Comparison of ENCODE assay signal across 3 cellular contexts in the genomic region with DNA sequence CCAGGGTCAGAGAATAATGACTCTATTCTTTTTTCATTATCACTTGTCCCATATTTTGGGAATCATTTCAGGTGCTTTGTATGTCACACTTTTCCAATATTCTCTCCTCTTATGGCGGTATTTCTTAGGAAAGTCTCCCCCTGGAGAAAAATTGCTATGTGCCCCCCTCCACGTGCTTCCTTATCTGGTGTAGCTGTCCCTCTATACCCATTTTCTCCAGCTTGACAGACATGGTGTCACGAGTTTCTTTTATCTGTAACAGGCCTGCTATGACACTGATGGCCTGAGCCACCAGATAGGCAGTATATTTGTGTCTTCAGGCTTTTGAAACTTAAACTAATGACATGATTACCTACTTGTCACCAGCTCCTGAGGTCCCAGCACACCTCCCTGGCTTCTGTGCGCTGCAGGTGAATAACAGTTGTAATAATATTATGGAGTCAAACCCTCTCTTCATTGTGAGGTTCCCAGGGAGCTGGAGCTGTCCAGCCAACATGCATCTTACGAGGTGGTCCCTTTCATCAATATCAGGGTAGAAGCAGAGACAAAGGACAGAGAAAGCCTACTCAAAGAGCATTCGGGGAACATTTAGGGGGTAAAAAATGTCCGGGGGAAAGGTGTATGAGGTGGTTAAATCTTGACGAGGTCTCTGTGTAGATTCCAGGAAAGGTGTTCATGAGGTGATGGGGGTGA.
A peak's percentile ranks its signal among the peaks of the same experiment; 100 is the strongest.
TF ChIP-seq lines count a peak whose summit lies in the region.

No MANE protein-coding gene starts in this region.

TF ChIP-seq in SK-N-SH, 30 proteins besides CTCF, POLR2A, EP300 and RAD21:
- TF ChIP-seq, protein P1, sequence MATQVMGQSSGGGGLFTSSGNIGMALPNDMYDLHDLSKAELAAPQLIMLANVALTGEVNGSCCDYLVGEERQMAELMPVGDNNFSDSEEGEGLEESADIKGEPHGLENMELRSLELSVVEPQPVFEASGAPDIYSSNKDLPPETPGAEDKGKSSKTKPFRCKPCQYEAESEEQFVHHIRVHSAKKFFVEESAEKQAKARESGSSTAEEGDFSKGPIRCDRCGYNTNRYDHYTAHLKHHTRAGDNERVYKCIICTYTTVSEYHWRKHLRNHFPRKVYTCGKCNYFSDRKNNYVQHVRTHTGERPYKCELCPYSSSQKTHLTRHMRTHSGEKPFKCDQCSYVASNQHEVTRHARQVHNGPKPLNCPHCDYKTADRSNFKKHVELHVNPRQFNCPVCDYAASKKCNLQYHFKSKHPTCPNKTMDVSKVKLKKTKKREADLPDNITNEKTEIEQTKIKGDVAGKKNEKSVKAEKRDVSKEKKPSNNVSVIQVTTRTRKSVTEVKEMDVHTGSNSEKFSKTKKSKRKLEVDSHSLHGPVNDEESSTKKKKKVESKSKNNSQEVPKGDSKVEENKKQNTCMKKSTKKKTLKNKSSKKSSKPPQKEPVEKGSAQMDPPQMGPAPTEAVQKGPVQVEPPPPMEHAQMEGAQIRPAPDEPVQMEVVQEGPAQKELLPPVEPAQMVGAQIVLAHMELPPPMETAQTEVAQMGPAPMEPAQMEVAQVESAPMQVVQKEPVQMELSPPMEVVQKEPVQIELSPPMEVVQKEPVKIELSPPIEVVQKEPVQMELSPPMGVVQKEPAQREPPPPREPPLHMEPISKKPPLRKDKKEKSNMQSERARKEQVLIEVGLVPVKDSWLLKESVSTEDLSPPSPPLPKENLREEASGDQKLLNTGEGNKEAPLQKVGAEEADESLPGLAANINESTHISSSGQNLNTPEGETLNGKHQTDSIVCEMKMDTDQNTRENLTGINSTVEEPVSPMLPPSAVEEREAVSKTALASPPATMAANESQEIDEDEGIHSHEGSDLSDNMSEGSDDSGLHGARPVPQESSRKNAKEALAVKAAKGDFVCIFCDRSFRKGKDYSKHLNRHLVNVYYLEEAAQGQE (IDR thresholded peaks at IDR 0.05; ENCODE audit: low read depth, low read length) = peak; percentile 58; the same call in 1 of the 2 replicates
- TF ChIP-seq FOXM1 (IDR thresholded peaks at IDR 0.05; ENCODE audit: low read depth) = no peak

TF ChIP-seq in SK-N-SH treated with all-trans-retinoic acid at 6 μM for 48 hours, 23 proteins besides CTCF, POLR2A, EP300 and RAD21 (continued from another document):
- TF ChIP-seq, protein P2, sequence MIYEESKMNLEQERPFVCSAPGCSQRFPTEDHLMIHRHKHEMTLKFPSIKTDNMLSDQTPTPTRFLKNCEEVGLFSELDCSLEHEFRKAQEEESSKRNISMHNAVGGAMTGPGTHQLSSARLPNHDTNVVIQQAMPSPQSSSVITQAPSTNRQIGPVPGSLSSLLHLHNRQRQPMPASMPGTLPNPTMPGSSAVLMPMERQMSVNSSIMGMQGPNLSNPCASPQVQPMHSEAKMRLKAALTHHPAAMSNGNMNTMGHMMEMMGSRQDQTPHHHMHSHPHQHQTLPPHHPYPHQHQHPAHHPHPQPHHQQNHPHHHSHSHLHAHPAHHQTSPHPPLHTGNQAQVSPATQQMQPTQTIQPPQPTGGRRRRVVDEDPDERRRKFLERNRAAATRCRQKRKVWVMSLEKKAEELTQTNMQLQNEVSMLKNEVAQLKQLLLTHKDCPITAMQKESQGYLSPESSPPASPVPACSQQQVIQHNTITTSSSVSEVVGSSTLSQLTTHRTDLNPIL (CRISPR knock-in tag; IDR thresholded peaks at IDR 0.05; ENCODE audit: low read depth) = no peak
- TF ChIP-seq ZNF565 (CRISPR knock-in tag; conservative IDR thresholded peaks at IDR 0.05; ENCODE audit: low read depth) (no peak), ESRRG (CRISPR knock-in tag; IDR thresholded peaks at IDR 0.05) (no peak), ISL1 (CRISPR knock-in tag; IDR thresholded peaks at IDR 0.05) (no peak), CSDC2 (CRISPR knock-in tag; IDR thresholded peaks at IDR 0.05) (no peak), ZFP3 (CRISPR knock-in tag; IDR thresholded peaks at IDR 0.05) (no peak), RARB (CRISPR knock-in tag; IDR thresholded peaks at IDR 0.05) (no peak), GLIS3 (CRISPR knock-in tag; IDR thresholded peaks at IDR 0.05) (no peak), ZNF8 (CRISPR knock-in tag; IDR thresholded peaks at IDR 0.05) (no peak), OSR1 (CRISPR knock-in tag; IDR thresholded peaks at IDR 0.05) (no peak), SNAI2 (CRISPR knock-in tag; IDR thresholded peaks at IDR 0.05) (no peak)
- TF ChIP-seq, protein P3, sequence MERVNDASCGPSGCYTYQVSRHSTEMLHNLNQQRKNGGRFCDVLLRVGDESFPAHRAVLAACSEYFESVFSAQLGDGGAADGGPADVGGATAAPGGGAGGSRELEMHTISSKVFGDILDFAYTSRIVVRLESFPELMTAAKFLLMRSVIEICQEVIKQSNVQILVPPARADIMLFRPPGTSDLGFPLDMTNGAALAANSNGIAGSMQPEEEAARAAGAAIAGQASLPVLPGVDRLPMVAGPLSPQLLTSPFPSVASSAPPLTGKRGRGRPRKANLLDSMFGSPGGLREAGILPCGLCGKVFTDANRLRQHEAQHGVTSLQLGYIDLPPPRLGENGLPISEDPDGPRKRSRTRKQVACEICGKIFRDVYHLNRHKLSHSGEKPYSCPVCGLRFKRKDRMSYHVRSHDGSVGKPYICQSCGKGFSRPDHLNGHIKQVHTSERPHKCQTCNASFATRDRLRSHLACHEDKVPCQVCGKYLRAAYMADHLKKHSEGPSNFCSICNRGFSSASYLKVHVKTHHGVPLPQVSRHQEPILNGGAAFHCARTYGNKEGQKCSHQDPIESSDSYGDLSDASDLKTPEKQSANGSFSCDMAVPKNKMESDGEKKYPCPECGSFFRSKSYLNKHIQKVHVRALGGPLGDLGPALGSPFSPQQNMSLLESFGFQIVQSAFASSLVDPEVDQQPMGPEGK (CRISPR knock-in tag; IDR thresholded peaks at IDR 0.05; ENCODE audit: borderline replicate concordance) = no peak
- TF ChIP-seq, protein P4, sequence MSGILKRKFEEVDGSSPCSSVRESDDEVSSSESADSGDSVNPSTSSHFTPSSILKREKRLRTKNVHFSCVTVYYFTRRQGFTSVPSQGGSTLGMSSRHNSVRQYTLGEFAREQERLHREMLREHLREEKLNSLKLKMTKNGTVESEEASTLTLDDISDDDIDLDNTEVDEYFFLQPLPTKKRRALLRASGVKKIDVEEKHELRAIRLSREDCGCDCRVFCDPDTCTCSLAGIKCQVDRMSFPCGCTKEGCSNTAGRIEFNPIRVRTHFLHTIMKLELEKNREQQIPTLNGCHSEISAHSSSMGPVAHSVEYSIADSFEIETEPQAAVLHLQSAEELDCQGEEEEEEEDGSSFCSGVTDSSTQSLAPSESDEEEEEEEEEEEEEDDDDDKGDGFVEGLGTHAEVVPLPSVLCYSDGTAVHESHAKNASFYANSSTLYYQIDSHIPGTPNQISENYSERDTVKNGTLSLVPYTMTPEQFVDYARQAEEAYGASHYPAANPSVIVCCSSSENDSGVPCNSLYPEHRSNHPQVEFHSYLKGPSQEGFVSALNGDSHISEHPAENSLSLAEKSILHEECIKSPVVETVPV (CRISPR knock-in tag; IDR thresholded peaks at IDR 0.05) = no peak
- TF ChIP-seq, protein P5, sequence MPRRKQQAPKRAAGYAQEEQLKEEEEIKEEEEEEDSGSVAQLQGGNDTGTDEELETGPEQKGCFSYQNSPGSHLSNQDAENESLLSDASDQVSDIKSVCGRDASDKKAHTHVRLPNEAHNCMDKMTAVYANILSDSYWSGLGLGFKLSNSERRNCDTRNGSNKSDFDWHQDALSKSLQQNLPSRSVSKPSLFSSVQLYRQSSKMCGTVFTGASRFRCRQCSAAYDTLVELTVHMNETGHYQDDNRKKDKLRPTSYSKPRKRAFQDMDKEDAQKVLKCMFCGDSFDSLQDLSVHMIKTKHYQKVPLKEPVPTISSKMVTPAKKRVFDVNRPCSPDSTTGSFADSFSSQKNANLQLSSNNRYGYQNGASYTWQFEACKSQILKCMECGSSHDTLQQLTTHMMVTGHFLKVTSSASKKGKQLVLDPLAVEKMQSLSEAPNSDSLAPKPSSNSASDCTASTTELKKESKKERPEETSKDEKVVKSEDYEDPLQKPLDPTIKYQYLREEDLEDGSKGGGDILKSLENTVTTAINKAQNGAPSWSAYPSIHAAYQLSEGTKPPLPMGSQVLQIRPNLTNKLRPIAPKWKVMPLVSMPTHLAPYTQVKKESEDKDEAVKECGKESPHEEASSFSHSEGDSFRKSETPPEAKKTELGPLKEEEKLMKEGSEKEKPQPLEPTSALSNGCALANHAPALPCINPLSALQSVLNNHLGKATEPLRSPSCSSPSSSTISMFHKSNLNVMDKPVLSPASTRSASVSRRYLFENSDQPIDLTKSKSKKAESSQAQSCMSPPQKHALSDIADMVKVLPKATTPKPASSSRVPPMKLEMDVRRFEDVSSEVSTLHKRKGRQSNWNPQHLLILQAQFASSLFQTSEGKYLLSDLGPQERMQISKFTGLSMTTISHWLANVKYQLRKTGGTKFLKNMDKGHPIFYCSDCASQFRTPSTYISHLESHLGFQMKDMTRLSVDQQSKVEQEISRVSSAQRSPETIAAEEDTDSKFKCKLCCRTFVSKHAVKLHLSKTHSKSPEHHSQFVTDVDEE (CRISPR knock-in tag; IDR thresholded peaks at IDR 0.05) = no peak

TF ChIP-seq in K562, 482 proteins besides CTCF, POLR2A, EP300 and RAD21 (continued from another document and continues in another):
- TF ChIP-seq, protein P6, sequence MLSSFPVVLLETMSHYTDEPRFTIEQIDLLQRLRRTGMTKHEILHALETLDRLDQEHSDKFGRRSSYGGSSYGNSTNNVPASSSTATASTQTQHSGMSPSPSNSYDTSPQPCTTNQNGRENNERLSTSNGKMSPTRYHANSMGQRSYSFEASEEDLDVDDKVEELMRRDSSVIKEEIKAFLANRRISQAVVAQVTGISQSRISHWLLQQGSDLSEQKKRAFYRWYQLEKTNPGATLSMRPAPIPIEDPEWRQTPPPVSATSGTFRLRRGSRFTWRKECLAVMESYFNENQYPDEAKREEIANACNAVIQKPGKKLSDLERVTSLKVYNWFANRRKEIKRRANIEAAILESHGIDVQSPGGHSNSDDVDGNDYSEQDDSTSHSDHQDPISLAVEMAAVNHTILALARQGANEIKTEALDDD (IDR thresholded peaks at IDR 0.05) = no peak
- TF ChIP-seq, protein P7, sequence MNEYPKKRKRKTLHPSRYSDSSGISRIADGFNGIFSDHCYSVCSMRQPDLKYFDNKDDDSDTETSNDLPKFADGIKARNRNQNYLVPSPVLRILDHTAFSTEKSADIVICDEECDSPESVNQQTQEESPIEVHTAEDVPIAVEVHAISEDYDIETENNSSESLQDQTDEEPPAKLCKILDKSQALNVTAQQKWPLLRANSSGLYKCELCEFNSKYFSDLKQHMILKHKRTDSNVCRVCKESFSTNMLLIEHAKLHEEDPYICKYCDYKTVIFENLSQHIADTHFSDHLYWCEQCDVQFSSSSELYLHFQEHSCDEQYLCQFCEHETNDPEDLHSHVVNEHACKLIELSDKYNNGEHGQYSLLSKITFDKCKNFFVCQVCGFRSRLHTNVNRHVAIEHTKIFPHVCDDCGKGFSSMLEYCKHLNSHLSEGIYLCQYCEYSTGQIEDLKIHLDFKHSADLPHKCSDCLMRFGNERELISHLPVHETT (CRISPR knock-in tag; conservative IDR thresholded peaks at IDR 0.05 in 1 of 2, IDR thresholded peaks at IDR 0.05 in 1 of 2) = peak in 1 of 2 experiments; percentile 59; a peak in 1 of 4 replicates
- TF ChIP-seq, protein P8, sequence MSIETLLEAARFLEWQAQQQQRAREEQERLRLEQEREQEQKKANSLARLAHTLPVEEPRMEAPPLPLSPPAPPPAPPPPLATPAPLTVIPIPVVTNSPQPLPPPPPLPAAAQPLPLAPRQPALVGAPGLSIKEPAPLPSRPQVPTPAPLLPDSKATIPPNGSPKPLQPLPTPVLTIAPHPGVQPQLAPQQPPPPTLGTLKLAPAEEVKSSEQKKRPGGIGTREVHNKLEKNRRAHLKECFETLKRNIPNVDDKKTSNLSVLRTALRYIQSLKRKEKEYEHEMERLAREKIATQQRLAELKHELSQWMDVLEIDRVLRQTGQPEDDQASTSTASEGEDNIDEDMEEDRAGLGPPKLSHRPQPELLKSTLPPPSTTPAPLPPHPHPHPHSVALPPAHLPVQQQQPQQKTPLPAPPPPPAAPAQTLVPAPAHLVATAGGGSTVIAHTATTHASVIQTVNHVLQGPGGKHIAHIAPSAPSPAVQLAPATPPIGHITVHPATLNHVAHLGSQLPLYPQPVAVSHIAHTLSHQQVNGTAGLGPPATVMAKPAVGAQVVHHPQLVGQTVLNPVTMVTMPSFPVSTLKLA (conservative IDR thresholded peaks at IDR 0.05) = peak; percentile 41 to 70; a peak in 3 of 4 replicates
- no peak for TF ChIP-seq MCM7 (IDR thresholded peaks at IDR 0.05)
